Comparison of ENCODE assay signal across 24 cellular contexts in the genomic region with DNA sequence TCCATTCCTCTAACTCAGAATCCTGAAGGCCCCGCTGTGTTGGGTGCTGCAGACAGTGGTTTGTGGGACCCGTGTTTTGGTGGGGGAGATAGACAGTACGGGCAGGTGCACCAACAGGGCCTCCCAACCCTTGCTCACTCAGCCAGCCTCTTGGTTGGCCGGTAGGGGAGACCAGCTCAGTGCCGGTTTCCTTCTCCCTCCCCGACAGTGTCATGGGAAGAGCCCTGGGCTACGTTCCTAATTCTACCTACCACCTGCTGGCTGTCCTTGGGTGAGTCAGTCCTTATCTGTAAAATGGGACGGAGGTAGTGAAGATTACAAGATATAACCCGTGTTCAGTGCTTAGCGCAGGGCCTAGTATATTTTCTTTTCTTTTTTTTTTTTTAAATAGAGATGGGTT. TPM values are rescaled to one million over a fixed set of nuclear protein-coding genes. Genes with fewer than 3 reads are reported as not detected.
DNase-seq lines count a peak whose midpoint lies in the region; ATAC-seq, FAIRE-seq and TF ChIP-seq lines count a peak whose summit lies in the region.
"Had no signal": no experiment of that assay in that cellular context is flagged by ENCODE, and none has a peak within 500 bp of the region (broad histone marks: within the 10 kb centered on the region; RNA-seq: fewer than 3 reads in every experiment).

No MANE protein-coding gene starts in this region.

- H3K9me3 Mint-ChIP-seq in osteocyte (ENCODE audit: unreplicated experiment) = no peaks in the 10 kb centered on the region
- no peaks in the 10 kb centered on the region for H3K9me3 Mint-ChIP-seq in activated CD4-positive, alpha-beta memory T cell treated with anti-CD3 and anti-CD28 coated beads, Interleukin-2, amount 10 ng/mL, durations not matched to agents 7 days and 5 days
- H3K9me3 Mint-ChIP-seq: immature natural killer cell; stimulated activated effector memory CD8-positive, alpha-beta T cell treated with anti-CD3 and anti-CD28 coated beads, Interleukin-12 subunit alpha, Interleukin-12 subunit beta, amount 100 ng/mL, for 72 hours; T-cell had no signal

- no peaks in the 10 kb centered on the region for H3K36me3 Mint-ChIP-seq in osteocyte (ENCODE audit: unreplicated experiment)
- peaks cover 5% of the 10 kb centered on the region for H3K36me3 Mint-ChIP-seq in activated CD4-positive, alpha-beta memory T cell treated with anti-CD3 and anti-CD28 coated beads, Interleukin-2, amount 10 ng/mL, durations not matched to agents 7 days and 5 days (ENCODE audit: low read depth)
- H3K36me3 Mint-ChIP-seq: T-cell had no signal

- in situ Hi-C loops in K562 (cut with MboI) (no loop called here), GM13977 (cut with MboI; ENCODE audit: low pct_unique_long_range_greater_than_20kb, low sequenced_read_pairs, unreplicated experiment) (loop anchor here (10.0 kb wide), 1 partner anchor 58 kb away; a partner anchor contains a TSS)

- H2AFZ ChIP-seq in ACC112 (ENCODE audit: low read length, unreplicated experiment) = no peak overlapping the region
- peak overlapping the region; percentile 84 for H2AFZ ChIP-seq in K562 (ENCODE audit: low read depth, low read length)

- H3K4me1 ChIP-seq in ACC112 (ENCODE audit: control insufficient read depth, insufficient read depth, low read length, unreplicated experiment) = peaks cover 11% of the 10 kb centered on the region
- H3K4me1 ChIP-seq in K562 (replicated peaks in 1 of 2; ENCODE audit: control insufficient read depth in 2 of 2, insufficient read depth in 2 of 2, low read length in 2 of 2) = peaks cover 18 to 45% of the 10 kb centered on the region in 2 experiments; a peak in 4 of 5 replicates

- H3K9me1 ChIP-seq in K562 (ENCODE audit: control insufficient read depth, insufficient read depth, low read length) = no peaks in the 10 kb centered on the region

- peak overlapping the region; percentile 32 for H3K4me3 Mint-ChIP-seq in osteocyte (ENCODE audit: unreplicated experiment)
- no peak overlapping the region for H3K4me3 Mint-ChIP-seq in activated CD4-positive, alpha-beta memory T cell treated with anti-CD3 and anti-CD28 coated beads, Interleukin-2, amount 10 ng/mL, durations not matched to agents 7 days and 5 days

- peak overlapping the region; percentile 80 for H3K4me2 ChIP-seq in K562 (ENCODE audit: insufficient read depth, low read length)

- H3K36me3 ChIP-seq in ACC112 (ENCODE audit: insufficient read depth, low read length) (no peaks in the 10 kb centered on the region), K562 (ENCODE audit: control insufficient read depth, insufficient read depth, low read length) (no peaks in the 10 kb centered on the region)

- BruUV-seq in K562 (replicated peaks; lab: Mats Ljungman, UMichigan) = no TSS peak

- H3K4me3 ChIP-seq in ACC112 (ENCODE audit: low read depth, low read length) (no peak overlapping the region), K562 (no peak overlapping the region)

- H3K9me3 ChIP-seq in K562 (replicated peaks; ENCODE audit: control insufficient read depth, insufficient read depth, low read depth, low read length) = no peaks in the 10 kb centered on the region
- H3K9me3 ChIP-seq: Caco-2 had no signal

- POLR2A ChIA-PET in K562 (lab: Yijun Ruan, JAX) = interaction anchor here (0.6 to 1.8 kb wide), 5 partner anchors 12 to 1232 kb away, joined by 3 to 5 read pairs (median 4); a partner anchor contains a TSS
- POLR2A ChIA-PET in activated CD4-positive, alpha-beta memory T cell treated with anti-CD3 and anti-CD28 coated beads, Interleukin-2, amount 10 ng/mL, durations not matched to agents 7 days and 5 days (lab: Charles Lee) = interaction anchor here (0.9 to 10.2 kb wide), 2 partner anchors 15 to 26 kb away, joined by 3 to 134 read pairs; a partner anchor contains a TSS

- H3K79me2 ChIP-seq in ACC112 (ENCODE audit: control insufficient read depth, insufficient read depth, low read length, unreplicated experiment) = peaks cover 3% of the 10 kb centered on the region
- peaks cover 8% of the 10 kb centered on the region for H3K79me2 ChIP-seq in K562 (ENCODE audit: control insufficient read depth, insufficient read depth, low read length)

- peaks cover 22% of the 10 kb centered on the region for H3K4me1 Mint-ChIP-seq in osteocyte (ENCODE audit: unreplicated experiment)
- H3K4me1 Mint-ChIP-seq in activated CD4-positive, alpha-beta memory T cell treated with anti-CD3 and anti-CD28 coated beads, Interleukin-2, amount 10 ng/mL, durations not matched to agents 7 days and 5 days = peaks cover 34% of the 10 kb centered on the region

- H3K27ac ChIP-seq in ACC112 (ENCODE audit: low read depth, low read length) (peak overlapping the region; percentile 62; the same call in 1 of the 2 replicates), K562 (ENCODE audit: extremely low read depth, low read depth, low read length) (peak overlapping the region; percentile 86)

- H3K9ac ChIP-seq in K562 (ENCODE audit: insufficient read depth in 1 of 2, low read depth in 2 of 2, low read length in 2 of 2) = peak overlapping the region; percentile 78 to 82; a peak in 3 of 4 replicates

- H3K27me3 Mint-ChIP-seq in osteocyte (ENCODE audit: unreplicated experiment) = no peaks in the 10 kb centered on the region
- peaks cover 4% of the 10 kb centered on the region for H3K27me3 Mint-ChIP-seq in activated CD4-positive, alpha-beta memory T cell treated with anti-CD3 and anti-CD28 coated beads, Interleukin-2, amount 10 ng/mL, durations not matched to agents 7 days and 5 days
- H3K27me3 Mint-ChIP-seq: T-cell had no signal

- intact Hi-C loops in K562 (cut with micrococcal nuclease) = no loop called here

- CTCF ChIA-PET in K562 (lab: Yijun Ruan, JAX; ENCODE audit: low intra/inter-chr PET ratio) = no interaction called here
- CTCF ChIA-PET in activated CD4-positive, alpha-beta memory T cell treated with anti-CD3 and anti-CD28 coated beads, Interleukin-2, amount 10 ng/mL, durations not matched to agents 7 days and 5 days (lab: Charles Lee) = interaction anchor here (0.6 to 1.2 kb wide), 2 partner anchors 62 to 113 kb away, joined by 3 read pairs; a partner anchor contains a TSS

- DNase-seq in D341Med (ENCODE audit: low spot score) (peak; percentile 25), K562 (ENCODE audit: extremely low read depth in 1 of 4, low spot score in 3 of 4) (peak; percentile 49 to 73 (median 56)), osteocyte (ENCODE audit: extremely low spot score, unreplicated experiment) (no peak), COR-L47 (lab: John Stamatoyannopoulos, UW) (no peak), GM13977 (ENCODE audit: low spot score) (no peak)
- no peak for DNase-seq in activated CD4-positive, alpha-beta memory T cell treated with anti-CD3 and anti-CD28 coated beads, Interleukin-2, amount 10 ng/mL, durations not matched to agents 7 days and 5 days
- DNase-seq: activated CD4-positive, alpha-beta T cell treated with anti-CD3 and anti-CD28 coated beads for 48 hours; activated CD8-positive, alpha-beta memory T cell treated with anti-CD3 and anti-CD28 coated beads, Interleukin-2, amount 50 U/mL, for 4 hours; activated effector memory CD4-positive, alpha-beta T cell treated with Interleukin-2 at 50 U/mL for 16 hours; cortex of kidney; immature natural killer cell; left ventricle myocardium superior; NCI-H1436 treated with DMSO at 0.1 percent for 48 hours; NCI-H2171; NCI-H526; retina; T-cell had no signal

- H4K20me1 ChIP-seq in K562 (replicated peaks; ENCODE audit: control insufficient read depth, insufficient read depth, low read length) = no peaks in the 10 kb centered on the region

- TF ChIP-seq EP300 in K562 (IDR thresholded peaks at IDR 0.05; ENCODE audit: low read length) = no peak

- no peak for TF ChIP-seq POLR2A in K562 (conservative IDR thresholded peaks at IDR 0.05)

- TF ChIP-seq RAD21 in K562 (CRISPR knock-in tag; conservative IDR thresholded peaks at IDR 0.05 in 1 of 2, IDR thresholded peaks at IDR 0.05 in 1 of 2) = peak in 1 of 2 experiments; percentile 29; a peak in 2 of 4 replicates

- FAIRE-seq in K562 (lab: Jason Lieb, UNC) = peak; percentile 23

- no peaks in the 10 kb centered on the region for H3K27me3 ChIP-seq in ACC112 (ENCODE audit: insufficient read depth, low read length)
- no peaks in the 10 kb centered on the region for H3K27me3 ChIP-seq in K562 (ENCODE audit: control insufficient read depth in 2 of 2, insufficient read depth in 2 of 2, low read length in 2 of 2)

- H3K27ac Mint-ChIP-seq in osteocyte (ENCODE audit: unreplicated experiment) = no peak overlapping the region
- H3K27ac Mint-ChIP-seq in activated CD4-positive, alpha-beta memory T cell treated with anti-CD3 and anti-CD28 coated beads, Interleukin-2, amount 10 ng/mL, durations not matched to agents 7 days and 5 days = no peak overlapping the region

- ATAC-seq in K562 (peak; percentile 44), GM18873 (IDR thresholded peaks at IDR 0.05; ENCODE audit: low FRiP score, unreplicated experiment) (no peak)
- ATAC-seq: stimulated activated effector memory CD8-positive, alpha-beta T cell treated with anti-CD3 and anti-CD28 coated beads, Interleukin-12 subunit alpha, Interleukin-12 subunit beta, amount 100 ng/mL, for 72 hours; T-cell had no signal

- 12% methylated on average over 10 of the region's 10 CpGs for WGBS in K562 (ENCODE audit: insufficient coverage, low coverage, missing lambda C conversion rate)

- TF ChIP-seq CTCF in K562 (IDR thresholded peaks at IDR 0.05 in 2 of 3, conservative IDR thresholded peaks at IDR 0.05 in 1 of 3; ENCODE audit: insufficient read depth in 2 of 3, low read depth in 1 of 3, low read length in 3 of 3) (peak; percentile 14 to 27 (median 19); a peak in 3 of 6 replicates), osteocyte (IDR thresholded peaks at IDR 0.05) (no peak), GM13977 (IDR thresholded peaks at IDR 0.05; ENCODE audit: extremely low read depth, insufficient read depth, missing control alignments) (no peak)

RNA-seq across cellular contexts. Expression of a gene that starts 5.9 kb away (rescaled TPM):
- 5.8 and 18.7 TPM in 2 replicates for total RNA-seq in K562 (2011; cell fraction: chromatin; rRNA removed; ENCODE audit: low replicate concordance)
- total RNA-seq in K562 (2011; cell fraction: nucleolus; rRNA removed) = 21.2 and 21.3 TPM in 2 replicates
- total RNA-seq in K562 (2011; cell fraction: nucleoplasm; rRNA removed) = 17.5 and 22.7 TPM in 2 replicates
- total RNA-seq in K562 (2014; rRNA removed) (10.7 and 23.4 TPM in 2 replicates), K562 (2014; rRNA removed; fragmentation: Illumina TruSeq; extraction: Trizol) (1.3 and 1.5 TPM in 2 replicates), K562 (2015; rRNA removed; fragmentation: Illumina TruSeq; extraction: Trizol) (10.3 and 10.7 TPM in 2 replicates), K562 (2021) (19.2 and 19.3 TPM in 2 replicates), osteocyte (51.4 and 54.5 TPM in 2 replicates)
- polyA plus RNA-seq in K562 (2011; rRNA removed) (17.5 and 26.2 TPM in 2 replicates), K562 (2014; fragmentation: Illumina TruSeq; extraction: Trizol) (6.3 and 11.1 TPM in 2 replicates), K562 (2014; fragmentation: Nextera tagmentation; extraction: Ambion mirVana) (1 to 10 TPM in 1 of 2 experiments, under 1 TPM in 1; 0.63 to 1.4 TPM), K562 (2014; rRNA removed) (48.4 and 58.9 TPM in 2 replicates)
- 79.1 and 131 TPM in 2 replicates for polyA plus RNA-seq in K562 (2011; cell fraction: cytosol; rRNA removed)
- 43.3 and 53.7 TPM in 2 replicates for polyA plus RNA-seq in K562 (2011; cell fraction: nucleus; rRNA removed)
- 20.0 and 28.2 TPM in 2 replicates for polyA plus RNA-seq in K562 (2012)
- 1.3 and 2.0 TPM in 2 replicates for polyA minus RNA-seq in K562 (2011; rRNA and poly(A)+ RNA removed)
- 7.4 and 10.5 TPM in 2 replicates for polyA minus RNA-seq in K562 (2011; cell fraction: cytosol; rRNA and poly(A)+ RNA removed)
- 12.4 and 12.8 TPM in 2 replicates for polyA minus RNA-seq in K562 (2011; cell fraction: nucleus; rRNA and poly(A)+ RNA removed)
- 10 to 100 TPM; 36.3 to 37.6 TPM for total RNA-seq in activated CD4-positive, alpha-beta memory T cell treated with anti-CD3 and anti-CD28 coated beads, Interleukin-2, amount 10 ng/mL, durations not matched to agents 7 days and 5 days

RNA-seq across cellular contexts. Expression of a gene that starts 8.0 kb away (rescaled TPM):
- total RNA-seq in K562 (2011; cell fraction: chromatin; rRNA removed; ENCODE audit: low replicate concordance) = not detected in 2 replicates
- total RNA-seq in K562 (2011; cell fraction: nucleolus; rRNA removed) = 0.92 TPM in 1 of 2 replicates, not detected in the other
- total RNA-seq in K562 (2011; cell fraction: nucleoplasm; rRNA removed) = 1.0 TPM in 1 of 2 replicates, not detected in the other
- total RNA-seq in K562 (2014; rRNA removed) (not detected in 2 replicates), K562 (2014; rRNA removed; fragmentation: Illumina TruSeq; extraction: Trizol) (not detected in 2 replicates), K562 (2015; rRNA removed; fragmentation: Illumina TruSeq; extraction: Trizol) (0.11 TPM in 1 of 2 replicates, not detected in the other), K562 (2021) (not detected in 2 replicates), osteocyte (0.35 TPM in 1 of 2 replicates, not detected in the other)
- polyA plus RNA-seq in K562 (2011; rRNA removed) (0.08 TPM in 1 of 2 replicates, not detected in the other), K562 (2014; fragmentation: Illumina TruSeq; extraction: Trizol) (not detected in 2 replicates), K562 (2014; fragmentation: Nextera tagmentation; extraction: Ambion mirVana) (not detected), K562 (2014; rRNA removed) (not detected in 2 replicates)
- 0.16 TPM in 1 of 2 replicates, not detected in the other for polyA plus RNA-seq in K562 (2011; cell fraction: cytosol; rRNA removed)
- polyA plus RNA-seq in K562 (2011; cell fraction: nucleus; rRNA removed) = 0.26 TPM in 1 of 2 replicates, not detected in the other
- polyA plus RNA-seq in K562 (2012) = 0.14 and 0.20 TPM in 2 replicates
- not detected in 2 replicates for polyA minus RNA-seq in K562 (2011; rRNA and poly(A)+ RNA removed)
- not detected in 2 replicates for polyA minus RNA-seq in K562 (2011; cell fraction: cytosol; rRNA and poly(A)+ RNA removed)
- not detected in 2 replicates for polyA minus RNA-seq in K562 (2011; cell fraction: nucleus; rRNA and poly(A)+ RNA removed)
- total RNA-seq in activated CD4-positive, alpha-beta memory T cell treated with anti-CD3 and anti-CD28 coated beads, Interleukin-2, amount 10 ng/mL, durations not matched to agents 7 days and 5 days = 1 to 10 TPM; 2.3 to 3.3 TPM
- total RNA-seq: Caco-2 had no signal

RNA-seq across cellular contexts. Expression of a gene that starts 10.7 kb away (rescaled TPM):
- not detected in 2 replicates for total RNA-seq in K562 (2011; cell fraction: chromatin; rRNA removed; ENCODE audit: low replicate concordance)
- total RNA-seq in K562 (2011; cell fraction: nucleolus; rRNA removed) = not detected in 2 replicates
- not detected in 2 replicates for total RNA-seq in K562 (2011; cell fraction: nucleoplasm; rRNA removed)
- total RNA-seq in K562 (2014; rRNA removed) (not detected in 2 replicates), K562 (2014; rRNA removed; fragmentation: Illumina TruSeq; extraction: Trizol) (not detected in 2 replicates), K562 (2015; rRNA removed; fragmentation: Illumina TruSeq; extraction: Trizol) (not detected in 2 replicates), K562 (2021) (not detected in 2 replicates), osteocyte (not detected in 2 replicates)
- polyA plus RNA-seq in K562 (2011; rRNA removed) (not detected in 2 replicates), K562 (2014; fragmentation: Illumina TruSeq; extraction: Trizol) (not detected in 2 replicates), K562 (2014; fragmentation: Nextera tagmentation; extraction: Ambion mirVana) (not detected), K562 (2014; rRNA removed) (not detected in 2 replicates)
- not detected in 2 replicates for polyA plus RNA-seq in K562 (2011; cell fraction: cytosol; rRNA removed)
- not detected in 2 replicates for polyA plus RNA-seq in K562 (2011; cell fraction: nucleus; rRNA removed)
- not detected in 2 replicates for polyA plus RNA-seq in K562 (2012)
- polyA minus RNA-seq in K562 (2011; rRNA and poly(A)+ RNA removed) = not detected in 2 replicates
- not detected in 2 replicates for polyA minus RNA-seq in K562 (2011; cell fraction: cytosol; rRNA and poly(A)+ RNA removed)
- polyA minus RNA-seq in K562 (2011; cell fraction: nucleus; rRNA and poly(A)+ RNA removed) = not detected in 2 replicates
- total RNA-seq in activated CD4-positive, alpha-beta memory T cell treated with anti-CD3 and anti-CD28 coated beads, Interleukin-2, amount 10 ng/mL, durations not matched to agents 7 days and 5 days = not detected
- total RNA-seq: Caco-2, left ventricle myocardium superior, M059J, mucosa of gallbladder had no signal
- polyA plus RNA-seq: thymus had no signal

RNA-seq across cellular contexts. Expression of a gene that starts 19.6 kb away (rescaled TPM):
- total RNA-seq in K562 (2011; cell fraction: chromatin; rRNA removed; ENCODE audit: low replicate concordance) = 16.7 and 49.3 TPM in 2 replicates
- 51.0 and 54.0 TPM in 2 replicates for total RNA-seq in K562 (2011; cell fraction: nucleolus; rRNA removed)
- 29.5 and 34.8 TPM in 2 replicates for total RNA-seq in K562 (2011; cell fraction: nucleoplasm; rRNA removed)
- total RNA-seq in K562 (2014; rRNA removed) (92.5 and 101 TPM in 2 replicates), K562 (2014; rRNA removed; fragmentation: Illumina TruSeq; extraction: Trizol) (16.6 and 37.0 TPM in 2 replicates), K562 (2015; rRNA removed; fragmentation: Illumina TruSeq; extraction: Trizol) (50.3 and 52.7 TPM in 2 replicates), K562 (2021) (71.2 and 78.3 TPM in 2 replicates), osteocyte (76.5 and 79.9 TPM in 2 replicates)
- polyA plus RNA-seq in K562 (2011; rRNA removed) (66.6 and 98.4 TPM in 2 replicates), K562 (2014; fragmentation: Illumina TruSeq; extraction: Trizol) (40.2 and 66.9 TPM in 2 replicates), K562 (2014; fragmentation: Nextera tagmentation; extraction: Ambion mirVana) (10 to 100 TPM in 1 of 2 experiments, 1 to 10 TPM in 1; 5.2 to 16.2 TPM), K562 (2014; rRNA removed) (85.1 and 92.7 TPM in 2 replicates)
- polyA plus RNA-seq in K562 (2011; cell fraction: cytosol; rRNA removed) = 124 and 170 TPM in 2 replicates
- 61.0 and 75.7 TPM in 2 replicates for polyA plus RNA-seq in K562 (2011; cell fraction: nucleus; rRNA removed)
- polyA plus RNA-seq in K562 (2012) = 81.9 and 121 TPM in 2 replicates
- 43.3 and 59.8 TPM in 2 replicates for polyA minus RNA-seq in K562 (2011; rRNA and poly(A)+ RNA removed)
- polyA minus RNA-seq in K562 (2011; cell fraction: cytosol; rRNA and poly(A)+ RNA removed) = 48.4 and 57.2 TPM in 2 replicates
- 22.1 and 26.9 TPM in 2 replicates for polyA minus RNA-seq in K562 (2011; cell fraction: nucleus; rRNA and poly(A)+ RNA removed)
- 100 to 1,000 TPM; 152 to 159 TPM for total RNA-seq in activated CD4-positive, alpha-beta memory T cell treated with anti-CD3 and anti-CD28 coated beads, Interleukin-2, amount 10 ng/mL, durations not matched to agents 7 days and 5 days

RNA-seq across cellular contexts. Expression of a gene that starts 19.9 kb away (rescaled TPM):
- total RNA-seq in K562 (2011; cell fraction: chromatin; rRNA removed; ENCODE audit: low replicate concordance) = 31.2 and 107 TPM in 2 replicates
- 111 and 119 TPM in 2 replicates for total RNA-seq in K562 (2011; cell fraction: nucleolus; rRNA removed)
- 33.6 and 41.0 TPM in 2 replicates for total RNA-seq in K562 (2011; cell fraction: nucleoplasm; rRNA removed)
- total RNA-seq in K562 (2014; rRNA removed) (120 and 167 TPM in 2 replicates), K562 (2014; rRNA removed; fragmentation: Illumina TruSeq; extraction: Trizol) (5.2 and 14.6 TPM in 2 replicates), K562 (2015; rRNA removed; fragmentation: Illumina TruSeq; extraction: Trizol) (73.6 and 73.9 TPM in 2 replicates), K562 (2021) (98.1 and 107 TPM in 2 replicates), osteocyte (114 and 116 TPM in 2 replicates)
- polyA plus RNA-seq in K562 (2011; rRNA removed) (45.1 and 84.3 TPM in 2 replicates), K562 (2014; fragmentation: Illumina TruSeq; extraction: Trizol) (66.3 and 93.6 TPM in 2 replicates), K562 (2014; fragmentation: Nextera tagmentation; extraction: Ambion mirVana) (1 to 10 TPM in 1 of 2 experiments, under 1 TPM in 1; 0.23 to 1.0 TPM), K562 (2014; rRNA removed) (87.8 and 98.1 TPM in 2 replicates)
- 89.0 and 162 TPM in 2 replicates for polyA plus RNA-seq in K562 (2011; cell fraction: cytosol; rRNA removed)
- 134 and 224 TPM in 2 replicates for polyA plus RNA-seq in K562 (2011; cell fraction: nucleus; rRNA removed)
- 82.1 and 171 TPM in 2 replicates for polyA plus RNA-seq in K562 (2012)
- polyA minus RNA-seq in K562 (2011; rRNA and poly(A)+ RNA removed) = 26.3 and 36.5 TPM in 2 replicates
- 64.5 and 70.8 TPM in 2 replicates for polyA minus RNA-seq in K562 (2011; cell fraction: cytosol; rRNA and poly(A)+ RNA removed)
- 51.2 and 64.8 TPM in 2 replicates for polyA minus RNA-seq in K562 (2011; cell fraction: nucleus; rRNA and poly(A)+ RNA removed)
- total RNA-seq in activated CD4-positive, alpha-beta memory T cell treated with anti-CD3 and anti-CD28 coated beads, Interleukin-2, amount 10 ng/mL, durations not matched to agents 7 days and 5 days = 100 to 1,000 TPM; 192 to 196 TPM

Comparison
In these comparisons a context has a peak if more than half of its experiments do, and no peak if none do; other contexts are left out.
1. DNase-seq: peak in D341Med (single experiment) and K562 (4 of 4); none in osteocyte (single experiment), COR-L47 (single experiment), activated CD4-positive, alpha-beta memory T cell treated with anti-CD3 and anti-CD28 coated beads, Interleukin-2, amount 10 ng/mL, durations not matched to agents 7 days and 5 days (single experiment) and GM13977 (single experiment).
2. CTCF ChIP-seq: peak in K562 (3 of 3); none in osteocyte (single experiment) and GM13977 (single experiment).